In the genomic region with DNA sequence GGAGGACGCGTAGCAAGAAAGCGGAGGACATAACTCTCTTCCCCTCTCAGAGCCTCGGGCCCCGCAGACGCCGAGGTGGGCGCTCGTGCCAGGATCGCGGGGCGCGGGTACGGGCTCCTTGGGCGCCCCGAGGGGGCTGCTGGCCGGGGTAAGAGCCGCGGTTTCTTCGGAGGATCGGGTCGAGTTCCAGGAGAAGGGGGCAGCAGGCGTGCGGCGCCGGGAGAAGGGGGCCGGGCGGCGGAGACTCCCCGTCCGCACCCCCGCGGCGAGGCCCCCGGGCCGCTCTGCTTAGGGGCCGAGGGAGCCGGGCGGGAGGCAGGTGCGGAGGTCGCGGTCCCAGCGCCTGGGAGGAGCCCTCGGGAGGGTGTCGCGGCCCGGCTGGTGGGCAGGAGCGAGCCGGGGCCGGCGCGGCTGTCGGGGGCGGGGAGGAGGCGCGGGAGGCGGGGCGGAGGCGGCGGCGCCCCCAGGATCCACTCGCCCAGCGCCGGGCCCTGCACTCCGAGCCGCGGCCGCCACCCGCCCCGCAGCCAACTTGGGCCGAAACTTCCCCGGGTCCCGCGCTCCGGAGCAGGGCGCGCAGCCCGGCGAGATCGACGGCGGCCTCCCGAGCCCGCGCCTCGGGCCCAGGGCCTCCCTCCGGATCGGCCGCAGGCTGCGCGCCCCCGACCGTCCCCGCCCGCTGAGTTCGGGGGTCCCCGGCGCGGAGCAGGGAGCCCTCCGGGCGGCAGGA, we compare ENCODE assay signal across 9 cellular contexts.
A peak's percentile ranks its signal among the peaks of the same experiment; 100 is the strongest.
DNase-seq lines count a peak whose midpoint lies in the region; ATAC-seq and TF ChIP-seq lines count a peak whose summit lies in the region.
"Had no signal": no experiment of that assay in that cellular context is flagged by ENCODE, and none has a peak within 500 bp of the region (broad histone marks: within the 10 kb centered on the region; RNA-seq: fewer than 3 reads in every experiment).

No MANE protein-coding gene starts in this region.

- H3K9me3 Mint-ChIP-seq in CD14-positive monocyte (peaks cover 0 to 21% (median 14%) of the 10 kb centered on the region in 7 donors), MCF 10A (ENCODE audit: unreplicated experiment) (no peaks in the 10 kb centered on the region), type B pancreatic cell (no peaks in the 10 kb centered on the region)

- CTCF ChIA-PET in MCF 10A (lab: Yijun Ruan, JAX), result interaction anchor here (0.9 kb wide), 1 partner anchor 13 kb away, joined by 4 read pairs; no protein-coding TSS in a partner anchor

- H3K9ac ChIP-seq in HUES48 (ENCODE audit: low read depth, low read length), result no peak overlapping the region

- POLR2A ChIA-PET in MCF 10A (lab: Yijun Ruan, JAX), result no interaction called here

- no peak overlapping the region for H3K27ac ChIP-seq in HUES48 (ENCODE audit: low read depth, low read length)
- H3K27ac ChIP-seq in left lung, result no peak overlapping the region
- H3K27ac ChIP-seq: HL-60 had no signal

- no peaks in the 10 kb centered on the region for H3K9me3 ChIP-seq in HUES48 (ENCODE audit: control insufficient read depth, insufficient read depth, low read length)
- no peaks in the 10 kb centered on the region for H3K9me3 ChIP-seq in left lung

- H3K4me3 Mint-ChIP-seq in CD14-positive monocyte (peak overlapping the region; percentile 82 to 86), MCF 10A (ENCODE audit: unreplicated experiment) (peak overlapping the region; percentile 64), type B pancreatic cell (peak overlapping the region; percentile 96)

- no peak for TF ChIP-seq CTCF in CD14-positive monocyte (IDR thresholded peaks at IDR 0.05)
- no peak for TF ChIP-seq CTCF in MCF 10A (IDR thresholded peaks at IDR 0.05; ENCODE audit: unreplicated experiment)
- TF ChIP-seq CTCF in left lung (IDR thresholded peaks at IDR 0.05), result no peak
- no peak for TF ChIP-seq CTCF in type B pancreatic cell (conservative IDR thresholded peaks at IDR 0.05)

- BruUV-seq in MCF 10A (replicated peaks; lab: Mats Ljungman, UMichigan), result no TSS peak

- peak overlapping the region; percentile 60 for H3K4me3 ChIP-seq in HUES48 (ENCODE audit: low read depth, low read length)
- H3K4me3 ChIP-seq in left lung, result peak overlapping the region; percentile 13 to 32

- TF ChIP-seq POLR2A in GM18505 (IDR thresholded peaks at IDR 0.05; ENCODE audit: borderline replicate concordance, extremely low read depth, insufficient read depth, insufficient read length), result no peak

- intact Hi-C loops in CD14-positive monocyte (cut with micrococcal nuclease), result no loop called here
- intact Hi-C loops in MCF 10A (cut with micrococcal nuclease), result no loop called here
- intact Hi-C loops in left lung (cut with DNase I), result no loop called here

- DNase-seq in CD14-positive monocyte (ENCODE audit: low spot score), result no peak
- DNase-seq in MCF 10A (ENCODE audit: unreplicated experiment), result no peak
- DNase-seq in left lung, result no peak
- no peak for DNase-seq in type B pancreatic cell (ENCODE audit: extremely low spot score, unreplicated experiment)
- no peak for DNase-seq in pons (ENCODE audit: low spot score)

- H3K4me1 ChIP-seq in HUES48 (ENCODE audit: control insufficient read depth, insufficient read depth, low read length) (no peaks in the 10 kb centered on the region), left lung (peaks cover 0 to 34% of the 10 kb centered on the region in 2 donors)

- H3K4me1 Mint-ChIP-seq in CD14-positive monocyte (peaks cover 31% of the 10 kb centered on the region), MCF 10A (ENCODE audit: insufficient read depth, unreplicated experiment) (peaks cover 10% of the 10 kb centered on the region), type B pancreatic cell (ENCODE audit: unreplicated experiment) (peaks cover 7% of the 10 kb centered on the region)

- H3K27me3 Mint-ChIP-seq in CD14-positive monocyte (ENCODE audit: low read depth in 3 of 3) (peaks cover 83 to 93% (median 88%) of the 10 kb centered on the region in 3 donors), MCF 10A (ENCODE audit: insufficient read depth, unreplicated experiment) (peaks cover 28% of the 10 kb centered on the region), type B pancreatic cell (peaks cover 71% of the 10 kb centered on the region)

- no peaks in the 10 kb centered on the region for H3K36me3 ChIP-seq in HUES48 (ENCODE audit: control insufficient read depth, insufficient read depth, low read length)
- no peaks in the 10 kb centered on the region for H3K36me3 ChIP-seq in left lung

- peaks cover 81% of the 10 kb centered on the region for H3K27me3 ChIP-seq in HUES48 (ENCODE audit: control insufficient read depth, insufficient read depth, low read length)
- H3K27me3 ChIP-seq in left lung, result peaks cover 26 to 98% of the 10 kb centered on the region in 2 donors

- H3K27ac Mint-ChIP-seq in CD14-positive monocyte (no peak overlapping the region), MCF 10A (ENCODE audit: low read depth, unreplicated experiment) (no peak overlapping the region), type B pancreatic cell (peak overlapping the region; percentile 94)

- H3K36me3 Mint-ChIP-seq in CD14-positive monocyte (peaks cover 7 to 10% of the 10 kb centered on the region in 2 donors), MCF 10A (ENCODE audit: insufficient read depth, unreplicated experiment) (no peaks in the 10 kb centered on the region), type B pancreatic cell (peaks cover 8% of the 10 kb centered on the region)

- ATAC-seq in left lung (peak; percentile 25), GM19452 (IDR thresholded peaks at IDR 0.05; ENCODE audit: unreplicated experiment) (no peak), GM18505 (IDR thresholded peaks at IDR 0.05; ENCODE audit: unreplicated experiment) (no peak)
